Comparison of ENCODE assay signal across 27 cellular contexts in genomic region chr14:23663127-23663526, GRCh38. TPM values are rescaled to one million over a fixed set of nuclear protein-coding genes. Genes with fewer than 3 reads are reported as not detected.
"Had no signal": no experiment of that assay in that cellular context is flagged by ENCODE, and none has a peak within 500 bp of the region (broad histone marks: within the 10 kb centered on the region; RNA-seq: fewer than 3 reads in every experiment).

No MANE protein-coding gene starts in this region.

- H3K36me3 Mint-ChIP-seq: activated CD4-positive, alpha-beta memory T cell treated with anti-CD3 and anti-CD28 coated beads for 36 hours; activated CD8-positive, alpha-beta memory T cell treated with anti-CD3 and anti-CD28 coated beads, Interleukin-2, amount 10 ng/mL, durations not matched to agents 7 days and 5 days; activated naive CD4-positive, alpha-beta T cell treated with anti-CD3 and anti-CD28 coated beads, Interleukin-2, amount 10 ng/mL, durations not matched to agents 7 days and 5 days had no signal

- H3K9me3 Mint-ChIP-seq: activated CD4-positive, alpha-beta memory T cell treated with anti-CD3 and anti-CD28 coated beads for 36 hours; activated CD4-positive, alpha-beta T cell treated with anti-CD3 and anti-CD28 coated beads, Interleukin-2, amount 10 ng/mL, durations not matched to agents 24 days and 14 days; activated naive CD4-positive, alpha-beta T cell treated with anti-CD3 and anti-CD28 coated beads, Interleukin-2, amount 10 ng/mL, durations not matched to agents 7 days and 5 days; activated T-helper 1 cell treated with anti-CD3 and anti-CD28 coated beads, Interleukin-12 subunit alpha, Interleukin-12 subunit beta, Interleukin-2, Interleukin-4 antibody, amounts not matched to agents 30 ng/mL and 10 ng/mL and 1 ng/mL, durations not matched to agents 14 hours and 24 hours and 36 hours; activated T-helper 2 cell treated with anti-CD3 and anti-CD28 coated beads, Interferon-gamma antibody, Interleukin-2, Interleukin-4, amounts not matched to agents 10 μg/mL and 5 μg/mL and 100 μg/mL, durations not matched to agents 14 hours and 24 hours and 36 hours had no signal

- H3K4me1 Mint-ChIP-seq: activated CD4-positive, alpha-beta T cell treated with anti-CD3 and anti-CD28 coated beads for 36 hours; activated CD4-positive, alpha-beta T cell treated with anti-CD3 and anti-CD28 coated beads, Interleukin-2, amount 10 ng/mL, durations not matched to agents 24 days and 14 days; activated naive CD4-positive, alpha-beta T cell treated with anti-CD3 and anti-CD28 coated beads, Interleukin-2, amount 10 ng/mL, durations not matched to agents 7 days and 5 days had no signal

- H3K27me3 Mint-ChIP-seq: activated CD4-positive, alpha-beta memory T cell treated with anti-CD3 and anti-CD28 coated beads for 36 hours had no signal

- H3K27ac Mint-ChIP-seq: activated CD4-positive, alpha-beta memory T cell treated with anti-CD3 and anti-CD28 coated beads for 36 hours; activated CD4-positive, alpha-beta T cell treated with anti-CD3 and anti-CD28 coated beads for 36 hours; activated CD4-positive, alpha-beta T cell treated with anti-CD3 and anti-CD28 coated beads, Interleukin-2, amount 10 ng/mL, durations not matched to agents 24 days and 14 days; activated CD8-positive, alpha-beta memory T cell treated with anti-CD3 and anti-CD28 coated beads, Interleukin-2, amount 10 ng/mL, durations not matched to agents 7 days and 5 days; activated CD8-positive, alpha-beta T cell treated with anti-CD3 and anti-CD28 coated beads, Interleukin-2, amount 10 ng/mL, durations not matched to agents 7 days and 5 days; activated naive CD4-positive, alpha-beta T cell treated with anti-CD3 and anti-CD28 coated beads, Interleukin-2, amount 10 ng/mL, durations not matched to agents 7 days and 5 days; activated naive CD8-positive, alpha-beta T cell; activated T-helper 1 cell treated with anti-CD3 and anti-CD28 coated beads, Interleukin-12 subunit alpha, Interleukin-12 subunit beta, Interleukin-2, Interleukin-4 antibody, amounts not matched to agents 30 ng/mL and 10 ng/mL and 1 ng/mL, durations not matched to agents 14 hours and 24 hours and 36 hours; activated T-helper 2 cell treated with anti-CD3 and anti-CD28 coated beads, Interferon-gamma antibody, Interleukin-2, Interleukin-4, amounts not matched to agents 10 μg/mL and 5 μg/mL and 100 μg/mL, durations not matched to agents 14 hours and 24 hours and 36 hours had no signal

- H3K4me3 Mint-ChIP-seq: activated CD4-positive, alpha-beta memory T cell treated with anti-CD3 and anti-CD28 coated beads for 36 hours; activated CD4-positive, alpha-beta T cell treated with anti-CD3 and anti-CD28 coated beads for 36 hours; activated CD4-positive, alpha-beta T cell treated with anti-CD3 and anti-CD28 coated beads, Interleukin-2, amount 10 ng/mL, durations not matched to agents 24 days and 14 days; activated CD8-positive, alpha-beta memory T cell treated with anti-CD3 and anti-CD28 coated beads, Interleukin-2, amount 10 ng/mL, durations not matched to agents 7 days and 5 days; activated CD8-positive, alpha-beta T cell treated with anti-CD3 and anti-CD28 coated beads, Interleukin-2, amount 10 ng/mL, durations not matched to agents 7 days and 5 days; activated naive CD4-positive, alpha-beta T cell treated with anti-CD3 and anti-CD28 coated beads, Interleukin-2, amount 10 ng/mL, durations not matched to agents 7 days and 5 days; activated naive CD8-positive, alpha-beta T cell; activated T-helper 1 cell treated with anti-CD3 and anti-CD28 coated beads, Interleukin-12 subunit alpha, Interleukin-12 subunit beta, Interleukin-2, Interleukin-4 antibody, amounts not matched to agents 30 ng/mL and 10 ng/mL and 1 ng/mL, durations not matched to agents 14 hours and 24 hours and 36 hours had no signal

- H3K4me1 ChIP-seq: esophagus muscularis mucosa, foreskin keratinocyte, gastrocnemius medialis had no signal

- H3K27me3 ChIP-seq: brain microvascular endothelial cell, esophagus muscularis mucosa, gastrocnemius medialis had no signal

- H3K9me3 ChIP-seq: esophagus muscularis mucosa, gastrocnemius medialis had no signal

- H3K4me3 ChIP-seq: esophagus muscularis mucosa, gastrocnemius medialis had no signal

- H3K27ac ChIP-seq: brain microvascular endothelial cell, esophagus muscularis mucosa, foreskin keratinocyte, gastrocnemius medialis had no signal

- DNase-seq: activated CD4-positive, alpha-beta memory T cell treated with anti-CD3 and anti-CD28 coated beads for 36 hours; activated CD4-positive, alpha-beta T cell treated with anti-CD3 and anti-CD28 coated beads for 36 hours; activated CD4-positive, alpha-beta T cell treated with anti-CD3 and anti-CD28 coated beads, Interleukin-2, amount 10 ng/mL, durations not matched to agents 24 days and 14 days; activated CD4-positive, CD25-positive, alpha-beta regulatory T cell; activated CD4-positive, CD25-positive, alpha-beta regulatory T cell treated with anti-CD3 and anti-CD28 coated beads, Interleukin-2, amount 50 U/mL, for 72 hours; activated CD8-positive, alpha-beta memory T cell treated with anti-CD3 and anti-CD28 coated beads, Interleukin-2, amount 10 ng/mL, durations not matched to agents 7 days and 5 days; activated CD8-positive, alpha-beta memory T cell treated with anti-CD3 and anti-CD28 coated beads, Interleukin-2, amount 50 U/mL, for 4 hours; activated CD8-positive, alpha-beta T cell treated with anti-CD3 and anti-CD28 coated beads, Interleukin-2, amount 10 ng/mL, durations not matched to agents 7 days and 5 days; activated effector memory CD4-positive, alpha-beta T cell treated with anti-CD3 and anti-CD28 coated beads, Interleukin-2, amount 50 U/mL, for 16 hours; activated naive CD4-positive, alpha-beta T cell treated with anti-CD3 and anti-CD28 coated beads, Interleukin-2, amount 10 ng/mL, durations not matched to agents 7 days and 5 days; activated T-cell treated with anti-CD3 and anti-CD28 coated beads, Interleukin-2, amount 50 U/mL, for 1 hour; activated T-cell treated with anti-CD3 and anti-CD28 coated beads, Interleukin-2, amount 50 U/mL, for 48 hours; amniotic stem cell; anterior cingulate cortex; brain microvascular endothelial cell; effector CD8-positive, alpha-beta T cell; erythroblast; foreskin keratinocyte; gastrocnemius medialis; T-helper 2 cell had no signal

- H3K36me3 ChIP-seq: brain microvascular endothelial cell, esophagus muscularis mucosa, gastrocnemius medialis had no signal

- ATAC-seq: activated CD4-positive, alpha-beta T cell treated with anti-CD3 and anti-CD28 coated beads for 36 hours; activated CD8-positive, alpha-beta memory T cell treated with anti-CD3 and anti-CD28 coated beads, Interleukin-2, amount 10 ng/mL, durations not matched to agents 7 days and 5 days; activated CD8-positive, alpha-beta T cell treated with anti-CD3 and anti-CD28 coated beads, Interleukin-2, amount 10 ng/mL, durations not matched to agents 7 days and 5 days; foreskin keratinocyte; gastrocnemius medialis had no signal

RNA-seq across cellular contexts. Expression of gene DHRS2, which starts 27.0 kb away (rescaled TPM):
- total RNA-seq: bronchial epithelial cell, chondrocyte, gastrocnemius medialis, glomerular endothelial cell had no signal
